In genomic region chr4:5747746-5748365, GRCh38 we compare ENCODE assay signal across 13 cellular contexts. TPM values are rescaled to one million over a fixed set of nuclear protein-coding genes. Genes with fewer than 3 reads are reported as not detected.
DNase-seq lines count a peak whose midpoint lies in the region; ATAC-seq and TF ChIP-seq lines count a peak whose summit lies in the region.
"Had no signal": no experiment of that assay in that cellular context is flagged by ENCODE, and none has a peak within 500 bp of the region (broad histone marks: within the 10 kb centered on the region; RNA-seq: fewer than 3 reads in every experiment).

No MANE protein-coding gene starts in this region.

- peaks cover 25% of the 10 kb centered on the region for H3K36me3 ChIP-seq in thoracic aorta

- intact Hi-C loops in left cardiac atrium (cut with DNase I), result no loop called here

- H3K4me3 Mint-ChIP-seq in brain, result no peak overlapping the region
- H3K4me3 Mint-ChIP-seq: activated naive CD4-positive, alpha-beta T cell treated with anti-CD3 and anti-CD28 coated beads, Interleukin-2, amount 10 ng/mL, durations not matched to agents 7 days and 5 days had no signal

- in situ Hi-C loops in GM13977 (cut with MboI; ENCODE audit: low pct_unique_long_range_greater_than_20kb, low sequenced_read_pairs, unreplicated experiment), result no loop called here

- no peaks in the 10 kb centered on the region for H3K27me3 ChIP-seq in thoracic aorta (replicated peaks; ENCODE audit: insufficient read depth)
- H3K27me3 ChIP-seq: esophagus muscularis mucosa had no signal

- peak overlapping the region; percentile 70 to 83 for H3K27ac ChIP-seq in thoracic aorta
- H3K27ac ChIP-seq: PC-9 had no signal

- H3K27me3 Mint-ChIP-seq in brain, result peaks cover 2% of the 10 kb centered on the region
- H3K27me3 Mint-ChIP-seq: activated naive CD4-positive, alpha-beta T cell treated with anti-CD3 and anti-CD28 coated beads, Interleukin-2, amount 10 ng/mL, durations not matched to agents 7 days and 5 days had no signal

- peak; percentile 85 for DNase-seq in HFF-Myc (ENCODE audit: extremely low read depth, low read depth)
- DNase-seq in left cardiac atrium, result peak; percentile 53
- DNase-seq in thoracic aorta (ENCODE audit: low spot score), result no peak
- DNase-seq in OCI-M1 (lab: John Stamatoyannopoulos, UW), result no peak
- no peak for DNase-seq in GM13977 (ENCODE audit: low spot score)
- DNase-seq: activated naive CD4-positive, alpha-beta T cell treated with anti-CD3 and anti-CD28 coated beads, Interleukin-2, amount 10 ng/mL, durations not matched to agents 7 days and 5 days; GF-D8; NCI-H2081; stimulated activated CD4-positive, alpha-beta T cell treated with anti-CD3 and anti-CD28 coated beads, Interleukin-2, amount 100 ng/mL, for 24 hours had no signal

- peaks cover 0 to 19% of the 10 kb centered on the region in 2 donors for H3K4me1 ChIP-seq in thoracic aorta (ENCODE audit: control insufficient read depth in 1 of 2, low read depth in 2 of 2)

- H3K9me3 Mint-ChIP-seq in brain, result no peaks in the 10 kb centered on the region

- no peaks in the 10 kb centered on the region for H3K9me3 ChIP-seq in thoracic aorta
- H3K9me3 ChIP-seq: esophagus muscularis mucosa had no signal

- ATAC-seq in left cardiac atrium, result peak; percentile 51 to 75
- peak; percentile 96 for ATAC-seq in thoracic aorta (ENCODE audit: insufficient number of reproducible peaks, low FRiP score, low read depth)
- no peak for ATAC-seq in GM21381 (IDR thresholded peaks at IDR 0.05; ENCODE audit: unreplicated experiment)

- peaks cover 47% of the 10 kb centered on the region for H3K4me1 Mint-ChIP-seq in brain
- H3K4me1 Mint-ChIP-seq: activated naive CD4-positive, alpha-beta T cell treated with anti-CD3 and anti-CD28 coated beads, Interleukin-2, amount 10 ng/mL, durations not matched to agents 7 days and 5 days had no signal

- no peak for TF ChIP-seq CTCF in HFF-Myc (IDR thresholded peaks at IDR 0.05; ENCODE audit: low read depth, low read length, missing control alignments)
- no peak for TF ChIP-seq CTCF in brain (conservative IDR thresholded peaks at IDR 0.05)
- TF ChIP-seq CTCF in thoracic aorta (IDR thresholded peaks at IDR 0.05), result no peak
- TF ChIP-seq CTCF in GM13977 (IDR thresholded peaks at IDR 0.05; ENCODE audit: extremely low read depth, insufficient read depth, missing control alignments), result no peak

- peak overlapping the region in 3 of 5 experiments; percentile 6 to 47 (median 45) for H3K27ac Mint-ChIP-seq in brain
- H3K27ac Mint-ChIP-seq: activated naive CD4-positive, alpha-beta T cell treated with anti-CD3 and anti-CD28 coated beads, Interleukin-2, amount 10 ng/mL, durations not matched to agents 7 days and 5 days had no signal

- H3K4me3 ChIP-seq in HFF-Myc (replicated peaks; ENCODE audit: low read depth, low read length) (no peak overlapping the region), thoracic aorta (peak overlapping the region; percentile 37)
- H3K4me3 ChIP-seq: esophagus muscularis mucosa, PC-9 had no signal

- peaks cover 26% of the 10 kb centered on the region for H3K36me3 Mint-ChIP-seq in brain
- H3K36me3 Mint-ChIP-seq: activated naive CD4-positive, alpha-beta T cell treated with anti-CD3 and anti-CD28 coated beads, Interleukin-2, amount 10 ng/mL, durations not matched to agents 7 days and 5 days had no signal

RNA-seq across cellular contexts. Expression of gene EVC, which starts 36.9 kb away (rescaled TPM):
- 2.7 TPM for polyA plus RNA-seq in brain (ENCODE audit: insufficient read depth, low read depth, low replicate concordance)
- total RNA-seq in left cardiac atrium, result 10 to 100 TPM; 10.0 to 11.3 TPM
- 10 to 100 TPM; 65.1 to 88.5 TPM for total RNA-seq in thoracic aorta

RNA-seq across cellular contexts. Expression of gene EVC2, which starts 39.5 kb away (rescaled TPM):
- polyA plus RNA-seq in brain (ENCODE audit: insufficient read depth, low read depth, low replicate concordance), result 2.3 TPM
- total RNA-seq in left cardiac atrium (1 to 10 TPM; 2.8 to 2.9 TPM), thoracic aorta (10 to 100 TPM; 21.4 to 24.2 TPM)

Comparison
In these comparisons a context has a peak if more than half of its experiments do, and no peak if none do; other contexts are left out.
1. DNase-seq: peak in HFF-Myc (single experiment) and left cardiac atrium (single experiment); none in thoracic aorta (single experiment), OCI-M1 (single experiment) and GM13977 (single experiment).
2. RNA of gene EVC, which starts 36.9 kb away (total RNA-seq): 65.1 to 88.5 TPM in thoracic aorta; 10.0 to 11.3 TPM in left cardiac atrium; every median in the first group is over 4 times any median in the second.
3. RNA of gene EVC2, which starts 39.5 kb away (total RNA-seq): 21.4 to 24.2 TPM in thoracic aorta; 2.8 to 2.9 TPM in left cardiac atrium; every median in the first group is over 4 times any median in the second.